Comparison of ENCODE assay signal across 8 cellular contexts in the genomic region with DNA sequence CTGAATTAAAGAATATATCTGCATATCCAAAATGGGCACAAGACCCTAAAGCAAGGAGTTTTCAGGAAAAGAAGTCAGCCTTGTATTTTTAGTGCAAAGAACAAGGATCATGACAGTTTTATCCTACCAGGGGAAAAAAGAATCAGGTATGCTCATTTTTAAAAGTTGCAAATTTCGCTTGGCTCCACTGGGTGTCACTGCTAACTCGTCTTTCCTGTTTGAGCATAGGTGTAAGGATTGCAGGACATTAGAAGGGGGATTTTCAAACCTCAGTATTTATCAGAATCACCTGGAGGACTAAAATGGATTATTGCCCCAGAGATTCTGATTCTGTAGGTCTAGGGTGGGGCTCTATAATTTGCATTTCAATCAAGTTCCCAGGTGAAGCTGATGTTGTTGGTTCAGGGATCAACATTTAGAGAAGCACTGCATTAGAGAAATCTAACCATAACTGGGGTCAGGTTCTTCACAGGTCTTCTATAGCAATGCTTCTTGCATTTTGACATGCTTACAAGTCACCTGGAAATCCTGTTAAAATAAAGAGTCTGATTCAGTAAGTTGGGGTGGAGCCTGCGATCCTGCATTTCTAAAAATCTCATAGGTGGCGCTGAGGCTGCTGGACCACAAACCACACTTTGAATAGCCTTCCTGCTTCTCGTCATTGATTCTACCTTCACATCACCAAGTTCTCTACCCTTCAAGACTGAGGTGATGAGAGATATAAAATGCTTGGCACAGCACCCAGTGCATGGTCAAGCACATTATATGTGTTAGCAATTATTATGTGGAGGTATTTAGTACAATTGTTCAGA. TPM values are rescaled to one million over a fixed set of nuclear protein-coding genes. Genes with fewer than 3 reads are reported as not detected.
DNase-seq lines count a peak whose midpoint lies in the region; ATAC-seq, FAIRE-seq and TF ChIP-seq lines count a peak whose summit lies in the region.
"Had no signal": no experiment of that assay in that cellular context is flagged by ENCODE, and none has a peak within 500 bp of the region (broad histone marks: within the 10 kb centered on the region; RNA-seq: fewer than 3 reads in every experiment).

No MANE protein-coding gene starts in this region.

- DNase-seq in GM10248 (ENCODE audit: extremely low spot score) (peak; percentile 4), NCI-H226 (peak; percentile 5), bronchial epithelial cell (ENCODE audit: low read depth) (peak; percentile 29), neural progenitor cell (ENCODE audit: low spot score) (peak; percentile 48), T-helper 1 cell (no peak), left ventricle myocardium superior (no peak)

- TF ChIP-seq CTCF in GM10248 (IDR thresholded peaks at IDR 0.05; ENCODE audit: control extremely low read depth, extremely low read depth, low read depth, missing control alignments) = peak; percentile 60
- peak; percentile 45 for TF ChIP-seq CTCF in bronchial epithelial cell (IDR thresholded peaks at IDR 0.05; ENCODE audit: insufficient read depth, low read length, severe bottlenecking)
- peak; percentile 70 for TF ChIP-seq CTCF in neural progenitor cell (IDR thresholded peaks at IDR 0.05)

- no peak overlapping the region for H3K9ac ChIP-seq in neural progenitor cell

- no peaks in the 10 kb centered on the region for H3K27me3 Mint-ChIP-seq in neural progenitor cell (ENCODE audit: insufficient read depth, low read depth)

- H3K79me2 ChIP-seq in neural progenitor cell (ENCODE audit: low read depth) = no peaks in the 10 kb centered on the region

- intact Hi-C loops in left ventricle myocardium superior (cut with micrococcal nuclease) = no loop called here

- H3K4me1 Mint-ChIP-seq in neural progenitor cell = no peaks in the 10 kb centered on the region

- CTCF ChIA-PET in GM10248 (lab: Yijun Ruan, JAX) = interaction anchor here (0.8 kb wide), 1 partner anchor 11 kb away, joined by 3 read pairs; no protein-coding TSS in a partner anchor

- peak; percentile 59 for ATAC-seq in HG02642 (IDR thresholded peaks at IDR 0.05; ENCODE audit: poor library complexity, unreplicated experiment)
- no peak for ATAC-seq in left ventricle myocardium superior

- POLR2A ChIA-PET in GM10248 (lab: Yijun Ruan, JAX) = no interaction called here

- H3K9me3 Mint-ChIP-seq in neural progenitor cell = no peaks in the 10 kb centered on the region

- no peak overlapping the region for H2AFZ ChIP-seq in neural progenitor cell (replicated peaks)

- no peak overlapping the region for H3K27ac Mint-ChIP-seq in neural progenitor cell

- no peak overlapping the region for H3K27ac ChIP-seq in neural progenitor cell
- H3K27ac ChIP-seq: neutrophil had no signal

- no peaks in the 10 kb centered on the region for H3K36me3 ChIP-seq in bronchial epithelial cell (ENCODE audit: control insufficient read depth, insufficient read depth, low read length)
- no peaks in the 10 kb centered on the region for H3K36me3 ChIP-seq in neural progenitor cell

- H3K36me3 Mint-ChIP-seq in neural progenitor cell = no peaks in the 10 kb centered on the region

- no peak overlapping the region for H3K4me2 ChIP-seq in neural progenitor cell

- H4K20me1 ChIP-seq in neural progenitor cell (ENCODE audit: low read depth) = no peaks in the 10 kb centered on the region

- no peak for FAIRE-seq in bronchial epithelial cell (lab: Jason Lieb, UNC)

- no peaks in the 10 kb centered on the region for H3F3A ChIP-seq in neural progenitor cell (ENCODE audit: low read depth)

- H3K27me3 ChIP-seq in bronchial epithelial cell (ENCODE audit: control insufficient read depth, insufficient read depth, low read length) (no peaks in the 10 kb centered on the region), neural progenitor cell (no peaks in the 10 kb centered on the region)

- no peaks in the 10 kb centered on the region for H3K4me1 ChIP-seq in neural progenitor cell

- no peaks in the 10 kb centered on the region for H3K9me3 ChIP-seq in neural progenitor cell (ENCODE audit: low read depth)
- H3K9me3 ChIP-seq: neutrophil had no signal

- no peak overlapping the region for H3K4me3 ChIP-seq in bronchial epithelial cell (ENCODE audit: low read depth, low read length)
- H3K4me3 ChIP-seq in neural progenitor cell = no peak overlapping the region

- H3K4me3 Mint-ChIP-seq in neural progenitor cell = no peak overlapping the region

RNA-seq across cellular contexts. Expression of a gene that starts 39.6 kb away (rescaled TPM):
- 0.79 and 1.0 TPM in 2 replicates for total RNA-seq in bronchial epithelial cell
- total RNA-seq in neural progenitor cell (ENCODE audit: low replicate concordance) = 79.4 and 134 TPM in 2 replicates
- 0.77 TPM for total RNA-seq in left ventricle myocardium superior

Comparison
In these comparisons a context has a peak if more than half of its experiments do, and no peak if none do; other contexts are left out.
1. DNase-seq: peak in GM10248 (single experiment), NCI-H226 (single experiment), bronchial epithelial cell (single experiment) and neural progenitor cell (single experiment); none in T-helper 1 cell (0 of 5) and left ventricle myocardium superior (single experiment).
2. RNA of a gene that starts 39.6 kb away (total RNA-seq): 79.4 to 134 TPM in neural progenitor cell; 0.79 to 1.0 TPM in bronchial epithelial cell and 0.77 TPM in left ventricle myocardium superior (single experiment); every median in the first group is over 10 times any median in the second.
3. Peak in every context shown above with its lines, with median percentiles within 50 percentile points of each other: CTCF ChIP-seq.